Comparison of ENCODE assay signal across 9 cellular contexts in genomic region chr1:26277719-26278118, GRCh38. TPM values are rescaled to one million over a fixed set of nuclear protein-coding genes. Genes with fewer than 3 reads are reported as not detected.
DNase-seq lines count a peak whose midpoint lies in the region; ATAC-seq and TF ChIP-seq lines count a peak whose summit lies in the region.
"Had no signal": no experiment of that assay in that cellular context is flagged by ENCODE, and none has a peak within 500 bp of the region (broad histone marks: within the 10 kb centered on the region; RNA-seq: fewer than 3 reads in every experiment).

No MANE protein-coding gene starts in this region.

- H3K4me1 ChIP-seq in CD4-positive, CD25-positive, alpha-beta regulatory T cell (ENCODE audit: control insufficient read depth, insufficient read depth, low read length, poor library complexity, severe bottlenecking) = peaks cover 72% of the 10 kb centered on the region
- H3K4me1 ChIP-seq in Panc1 (ENCODE audit: control insufficient read depth, insufficient read depth, low read length) (peaks cover 51% of the 10 kb centered on the region), prostate gland (replicated peaks) (peaks cover 23% of the 10 kb centered on the region)

- WGBS in prostate gland = 92% methylated on average over 1 of the region's 1 CpG

- no peaks in the 10 kb centered on the region for H3K27me3 ChIP-seq in CD4-positive, CD25-positive, alpha-beta regulatory T cell (ENCODE audit: control insufficient read depth, insufficient read depth, low read length)
- H3K27me3 ChIP-seq in Panc1 (ENCODE audit: control insufficient read depth, insufficient read depth, low read length) (no peaks in the 10 kb centered on the region), dorsolateral prefrontal cortex (no peaks in the 10 kb centered on the region), prostate gland (replicated peaks; ENCODE audit: insufficient read depth) (no peaks in the 10 kb centered on the region)

- no TSS peak for BruUV-seq in Panc1 (replicated peaks; lab: Mats Ljungman, UMichigan)

- peak overlapping the region in 2 of 4 donors; percentile 88 to 93 for H3K4me3 Mint-ChIP-seq in CD4-positive, CD25-positive, alpha-beta regulatory T cell

- CTCF ChIA-PET in Panc1 (lab: Charles Lee) = no interaction called here

- TF ChIP-seq POLR2A in prostate gland (IDR thresholded peaks at IDR 0.05) = no peak

- intact Hi-C loops in Panc1 (cut with micrococcal nuclease; ENCODE audit: unreplicated experiment) (no loop called here), dorsolateral prefrontal cortex (cut with DNase I) (loop anchor here in 1 of 2 donors (2.0 to 5.0 kb wide), 3 partner anchors 43 to 110 kb away; partner anchors contain the start of genes C1orf232, CEP85 and ZNF593), prostate gland (cut with DNase I) (loop anchor here (5.0 kb wide), 2 partner anchors 45 to 165 kb away; partner anchors contain the start of genes CEP85 and PDIK1L)

- no peaks in the 10 kb centered on the region for H3K27me3 Mint-ChIP-seq in CD4-positive, CD25-positive, alpha-beta regulatory T cell

- H3K36me3 ChIP-seq in CD4-positive, CD25-positive, alpha-beta regulatory T cell (ENCODE audit: control insufficient read depth, insufficient read depth, low read length) = peaks cover 21% of the 10 kb centered on the region
- H3K36me3 ChIP-seq in Panc1 (ENCODE audit: control insufficient read depth, insufficient read depth, low read length) = peaks cover 10% of the 10 kb centered on the region
- no peaks in the 10 kb centered on the region for H3K36me3 ChIP-seq in prostate gland

- no peaks in the 10 kb centered on the region for H3K9me3 ChIP-seq in CD4-positive, CD25-positive, alpha-beta regulatory T cell (ENCODE audit: control insufficient read depth in 2 of 2, low read length in 2 of 2)
- no peaks in the 10 kb centered on the region for H3K9me3 ChIP-seq in Panc1 (ENCODE audit: control insufficient read depth, insufficient read depth, low read depth, low read length)
- no peaks in the 10 kb centered on the region for H3K9me3 ChIP-seq in prostate gland

- peak overlapping the region; percentile 82 to 99 (median 90) for H3K27ac Mint-ChIP-seq in CD4-positive, CD25-positive, alpha-beta regulatory T cell

- peak overlapping the region; percentile 93 for H3K27ac ChIP-seq in CD4-positive, CD25-positive, alpha-beta regulatory T cell (ENCODE audit: insufficient read depth, low read length, poor library complexity, severe bottlenecking)
- H3K27ac ChIP-seq in Panc1 (ENCODE audit: low read length) = peak overlapping the region; percentile 49
- H3K27ac ChIP-seq in dorsolateral prefrontal cortex = peak overlapping the region in 53 of 59 donors; percentile 6 to 98 (median 93)
- peak overlapping the region; percentile 87 to 92 for H3K27ac ChIP-seq in prostate gland

- in situ Hi-C loops in Panc1 (cut with HindIII; ENCODE audit: low pct_unique_long_range_greater_than_20kb, low sequenced_read_pairs) = no loop called here

- peaks cover 14 to 64% (median 44%) of the 10 kb centered on the region in 4 donors for H3K4me1 Mint-ChIP-seq in CD4-positive, CD25-positive, alpha-beta regulatory T cell

- no peak for DNase-seq in CD4-positive, CD25-positive, alpha-beta regulatory T cell
- DNase-seq in Panc1 (ENCODE audit: low read depth, low spot score) = no peak
- no peak for DNase-seq in dorsolateral prefrontal cortex
- DNase-seq in prostate gland (ENCODE audit: low spot score) = no peak
- no peak for DNase-seq in NCI-H146 (lab: John Stamatoyannopoulos, UW)

- TF ChIP-seq CTCF in Panc1 (IDR thresholded peaks at IDR 0.05) = no peak
- TF ChIP-seq CTCF in dorsolateral prefrontal cortex (IDR thresholded peaks at IDR 0.05 in 54 of 56, conservative IDR thresholded peaks at IDR 0.05 in 2 of 56; ENCODE audit: low read depth in 1 of 56, partially characterized antibody in 56 of 56) = no peak
- TF ChIP-seq CTCF in prostate gland (IDR thresholded peaks at IDR 0.05) = no peak

- POLR2A ChIA-PET in Panc1 (lab: Charles Lee) = no interaction called here

- ATAC-seq in CD4-positive, CD25-positive, alpha-beta regulatory T cell (ENCODE audit: low read depth in 2 of 2) = no peak
- ATAC-seq in Panc1 = no peak
- ATAC-seq in HG03108 (IDR thresholded peaks at IDR 0.05; ENCODE audit: unreplicated experiment) = no peak
- no peak for ATAC-seq in GM18873 (IDR thresholded peaks at IDR 0.05; ENCODE audit: low FRiP score, unreplicated experiment)
- no peak for ATAC-seq in HG02588 (IDR thresholded peaks at IDR 0.05; ENCODE audit: unreplicated experiment)

- H3K36me3 Mint-ChIP-seq in CD4-positive, CD25-positive, alpha-beta regulatory T cell = peaks cover 22% of the 10 kb centered on the region

- no peak overlapping the region for H3K4me3 ChIP-seq in CD4-positive, CD25-positive, alpha-beta regulatory T cell (ENCODE audit: low read depth, low read length)
- no peak overlapping the region for H3K4me3 ChIP-seq in Panc1 (ENCODE audit: low read depth in 2 of 2, low read length in 2 of 2)
- H3K4me3 ChIP-seq in dorsolateral prefrontal cortex = no peak overlapping the region
- no peak overlapping the region for H3K4me3 ChIP-seq in prostate gland

- H3K9me3 Mint-ChIP-seq in CD4-positive, CD25-positive, alpha-beta regulatory T cell = no peaks in the 10 kb centered on the region

RNA-seq across cellular contexts. Expression of gene SH3BGRL3, which starts 2.2 kb away (rescaled TPM):
- total RNA-seq in CD4-positive, CD25-positive, alpha-beta regulatory T cell = 404 TPM
- 1,000 to 10,000 TPM; 1,085 to 1,853 (median 1,299) TPM for polyA plus RNA-seq in CD4-positive, CD25-positive, alpha-beta regulatory T cell
- total RNA-seq in Panc1 (2021; ENCODE audit: unreplicated experiment) (193 TPM), dorsolateral prefrontal cortex (100 to 1,000 TPM in 13 of 120 experiments, 10 to 100 TPM in 107; 50.9 to 144 (median 80.6) TPM), prostate gland (10 to 100 TPM; 37.4 to 55.3 TPM)
- 432 TPM for polyA plus RNA-seq in Panc1 (2012; ENCODE audit: insufficient read length)

RNA-seq across cellular contexts. Expression of gene UBXN11, which starts 28.7 kb away (rescaled TPM):
- 30.8 TPM for total RNA-seq in CD4-positive, CD25-positive, alpha-beta regulatory T cell
- 10 to 100 TPM in 3 of 4 donors, 1 to 10 TPM in 1; 8.1 to 15.2 (median 11.0) TPM for polyA plus RNA-seq in CD4-positive, CD25-positive, alpha-beta regulatory T cell
- total RNA-seq in Panc1 (2021; ENCODE audit: unreplicated experiment) = 23.7 TPM
- 18.4 TPM for polyA plus RNA-seq in Panc1 (2012; ENCODE audit: insufficient read length)
- total RNA-seq in dorsolateral prefrontal cortex = 10 to 100 TPM; 17.6 to 43.2 (median 31.5) TPM
- 10 to 100 TPM; 13.2 to 18.1 TPM for total RNA-seq in prostate gland

RNA-seq across cellular contexts. Expression of gene CD52, which starts 40.0 kb away (rescaled TPM):
- total RNA-seq in CD4-positive, CD25-positive, alpha-beta regulatory T cell = 1,528 TPM
- over 10,000 TPM in 2 of 4 donors, 1,000 to 10,000 TPM in 2; 9,467 to 12,173 (median 10,919) TPM for polyA plus RNA-seq in CD4-positive, CD25-positive, alpha-beta regulatory T cell
- 1.6 TPM for total RNA-seq in Panc1 (2021; ENCODE audit: unreplicated experiment)
- not detected for polyA plus RNA-seq in Panc1 (2012; ENCODE audit: insufficient read length)
- total RNA-seq in dorsolateral prefrontal cortex = 10 to 100 TPM in 2 of 120 experiments, 1 to 10 TPM in 109, not detected in 9; 1.1 to 20.8 (median 2.9) TPM
- 1 to 10 TPM; 3.2 to 5.3 TPM for total RNA-seq in prostate gland
- total RNA-seq: fibroblast of villous mesenchyme had no signal

RNA-seq across cellular contexts. Expression of gene CEP85, which starts 43.7 kb away (rescaled TPM):
- 18.0 TPM for total RNA-seq in CD4-positive, CD25-positive, alpha-beta regulatory T cell
- 1 to 10 TPM; 6.5 to 9.8 (median 7.7) TPM for polyA plus RNA-seq in CD4-positive, CD25-positive, alpha-beta regulatory T cell
- total RNA-seq in Panc1 (2021; ENCODE audit: unreplicated experiment) = 51.8 TPM
- polyA plus RNA-seq in Panc1 (2012; ENCODE audit: insufficient read length) = 25.8 TPM
- 10 to 100 TPM; 11.3 to 55.4 (median 22.9) TPM for total RNA-seq in dorsolateral prefrontal cortex
- total RNA-seq in prostate gland = 10 to 100 TPM in 1 of 2 donors, 1 to 10 TPM in 1; 3.4 to 21.0 TPM

Comparison
In these comparisons a context has a peak if more than half of its experiments do, and no peak if none do; other contexts are left out.
1. RNA of gene CD52, which starts 40.0 kb away (total RNA-seq): 1,528 TPM in CD4-positive, CD25-positive, alpha-beta regulatory T cell (single experiment); 3.2 to 5.3 TPM in prostate gland, 1.1 to 20.8 TPM in dorsolateral prefrontal cortex and 1.6 TPM in Panc1 (single experiment); every median in the first group is over 10 times any median in the second.
2. Peak in every context shown above with its lines, with median percentiles within 50 percentile points of each other: H3K27ac ChIP-seq.